ENCODE assay signal across 1 cellular context in genomic region chr1:147109762-147110161, GRCh38.
TF ChIP-seq lines count a peak whose summit lies in the region.

No MANE protein-coding gene starts in this region.

TF ChIP-seq in H1, 55 proteins besides CTCF, POLR2A, EP300 and RAD21 (continued from another document):
- TF ChIP-seq JUN (IDR thresholded peaks at IDR 0.05; ENCODE audit: low read depth, low read length), result no peak
- TF ChIP-seq CHD1 (IDR thresholded peaks at IDR 0.05; ENCODE audit: low read depth, low read length), result no peak
- no peak for TF ChIP-seq SIRT6 (IDR thresholded peaks at IDR 0.05; ENCODE audit: low read length)
